In the genomic region with DNA sequence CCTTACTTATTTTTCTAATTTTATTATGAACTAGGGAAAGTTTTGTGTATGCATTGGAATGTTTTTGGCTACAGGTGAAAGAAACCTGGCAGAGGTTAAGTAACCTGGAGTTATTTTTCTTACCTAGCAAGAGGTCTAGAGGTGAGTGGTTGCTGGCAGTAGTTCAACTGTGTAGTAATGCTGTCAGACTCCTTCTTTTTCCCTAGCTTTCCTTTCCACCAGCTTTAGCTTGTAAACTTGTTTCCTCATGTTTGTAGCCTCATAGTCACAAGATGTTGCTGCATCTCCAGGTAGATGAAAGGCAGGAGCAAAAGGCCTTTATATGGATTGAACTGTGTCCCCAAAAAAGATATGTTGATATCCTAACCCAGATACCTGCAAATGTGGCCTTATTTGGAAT, we compare ENCODE assay signal across 1 cellular context.
TF ChIP-seq lines count a peak whose summit lies in the region.

No MANE protein-coding gene starts in this region.

TF ChIP-seq in GM23338, 12 proteins besides CTCF, POLR2A, EP300 and RAD21 (continued from another document):
- TF ChIP-seq, protein P1, sequence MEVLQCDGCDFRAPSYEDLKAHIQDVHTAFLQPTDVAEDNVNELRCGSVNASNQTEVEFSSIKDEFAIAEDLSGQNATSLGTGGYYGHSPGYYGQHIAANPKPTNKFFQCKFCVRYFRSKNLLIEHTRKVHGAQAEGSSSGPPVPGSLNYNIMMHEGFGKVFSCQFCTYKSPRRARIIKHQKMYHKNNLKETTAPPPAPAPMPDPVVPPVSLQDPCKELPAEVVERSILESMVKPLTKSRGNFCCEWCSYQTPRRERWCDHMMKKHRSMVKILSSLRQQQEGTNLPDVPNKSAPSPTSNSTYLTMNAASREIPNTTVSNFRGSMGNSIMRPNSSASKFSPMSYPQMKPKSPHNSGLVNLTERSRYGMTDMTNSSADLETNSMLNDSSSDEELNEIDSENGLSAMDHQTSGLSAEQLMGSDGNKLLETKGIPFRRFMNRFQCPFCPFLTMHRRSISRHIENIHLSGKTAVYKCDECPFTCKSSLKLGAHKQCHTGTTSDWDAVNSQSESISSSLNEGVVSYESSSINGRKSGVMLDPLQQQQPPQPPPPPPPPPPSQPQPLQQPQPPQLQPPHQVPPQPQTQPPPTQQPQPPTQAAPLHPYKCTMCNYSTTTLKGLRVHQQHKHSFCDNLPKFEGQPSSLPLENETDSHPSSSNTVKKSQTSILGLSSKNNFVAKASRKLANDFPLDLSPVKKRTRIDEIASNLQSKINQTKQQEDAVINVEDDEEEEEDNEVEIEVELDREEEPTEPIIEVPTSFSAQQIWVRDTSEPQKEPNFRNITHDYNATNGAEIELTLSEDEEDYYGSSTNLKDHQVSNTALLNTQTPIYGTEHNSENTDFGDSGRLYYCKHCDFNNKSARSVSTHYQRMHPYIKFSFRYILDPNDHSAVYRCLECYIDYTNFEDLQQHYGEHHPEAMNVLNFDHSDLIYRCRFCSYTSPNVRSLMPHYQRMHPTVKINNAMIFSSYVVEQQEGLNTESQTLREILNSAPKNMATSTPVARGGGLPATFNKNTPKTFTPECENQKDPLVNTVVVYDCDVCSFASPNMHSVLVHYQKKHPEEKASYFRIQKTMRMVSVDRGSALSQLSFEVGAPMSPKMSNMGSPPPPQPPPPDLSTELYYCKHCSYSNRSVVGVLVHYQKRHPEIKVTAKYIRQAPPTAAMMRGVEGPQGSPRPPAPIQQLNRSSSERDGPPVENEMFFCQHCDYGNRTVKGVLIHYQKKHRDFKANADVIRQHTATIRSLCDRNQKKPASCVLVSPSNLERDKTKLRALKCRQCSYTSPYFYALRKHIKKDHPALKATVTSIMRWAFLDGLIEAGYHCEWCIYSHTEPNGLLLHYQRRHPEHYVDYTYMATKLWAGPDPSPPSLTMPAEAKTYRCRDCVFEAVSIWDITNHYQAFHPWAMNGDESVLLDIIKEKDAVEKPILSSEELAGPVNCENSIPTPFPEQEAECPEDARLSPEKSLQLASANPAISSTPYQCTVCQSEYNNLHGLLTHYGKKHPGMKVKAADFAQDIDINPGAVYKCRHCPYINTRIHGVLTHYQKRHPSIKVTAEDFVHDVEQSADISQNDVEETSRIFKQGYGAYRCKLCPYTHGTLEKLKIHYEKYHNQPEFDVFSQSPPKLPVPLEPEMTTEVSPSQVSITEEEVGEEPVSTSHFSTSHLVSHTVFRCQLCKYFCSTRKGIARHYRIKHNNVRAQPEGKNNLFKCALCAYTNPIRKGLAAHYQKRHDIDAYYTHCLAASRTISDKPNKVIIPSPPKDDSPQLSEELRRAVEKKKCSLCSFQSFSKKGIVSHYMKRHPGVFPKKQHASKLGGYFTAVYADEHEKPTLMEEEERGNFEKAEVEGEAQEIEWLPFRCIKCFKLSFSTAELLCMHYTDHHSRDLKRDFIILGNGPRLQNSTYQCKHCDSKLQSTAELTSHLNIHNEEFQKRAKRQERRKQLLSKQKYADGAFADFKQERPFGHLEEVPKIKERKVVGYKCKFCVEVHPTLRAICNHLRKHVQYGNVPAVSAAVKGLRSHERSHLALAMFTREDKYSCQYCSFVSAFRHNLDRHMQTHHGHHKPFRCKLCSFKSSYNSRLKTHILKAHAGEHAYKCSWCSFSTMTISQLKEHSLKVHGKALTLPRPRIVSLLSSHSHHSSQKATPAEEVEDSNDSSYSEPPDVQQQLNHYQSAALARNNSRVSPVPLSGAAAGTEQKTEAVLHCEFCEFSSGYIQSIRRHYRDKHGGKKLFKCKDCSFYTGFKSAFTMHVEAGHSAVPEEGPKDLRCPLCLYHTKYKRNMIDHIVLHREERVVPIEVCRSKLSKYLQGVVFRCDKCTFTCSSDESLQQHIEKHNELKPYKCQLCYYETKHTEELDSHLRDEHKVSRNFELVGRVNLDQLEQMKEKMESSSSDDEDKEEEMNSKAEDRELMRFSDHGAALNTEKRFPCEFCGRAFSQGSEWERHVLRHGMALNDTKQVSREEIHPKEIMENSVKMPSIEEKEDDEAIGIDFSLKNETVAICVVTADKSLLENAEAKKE (CRISPR knock-in tag; IDR thresholded peaks at IDR 0.05): no peak
